In genomic region chr20:11917663-11918062, GRCh38 we compare ENCODE assay signal across 8 cellular contexts. TPM values are rescaled to one million over a fixed set of nuclear protein-coding genes. Genes with fewer than 3 reads are reported as not detected.
DNase-seq lines count a peak whose midpoint lies in the region; ATAC-seq lines count a peak whose summit lies in the region.

TSS of gene BTBD3 (plus strand) at chr20:11917893. CDS start at chr20:11918276, 383 bp downstream.

- peaks cover 0 to 5% (median 2%) of the 10 kb centered on the region in 5 donors for H3K36me3 ChIP-seq in subcutaneous abdominal adipose tissue (ENCODE audit: control insufficient read depth in 5 of 5, insufficient read depth in 5 of 5, low read length in 5 of 5)

- ATAC-seq in HG02610 (IDR thresholded peaks at IDR 0.05; ENCODE audit: unreplicated experiment) = peak; percentile 94

- DNase-seq in EH (ENCODE audit: low read depth) = peak; percentile 52
- peak; percentile 81 for DNase-seq in NCI-H446 treated with DMSO at 0.1 percent for 48 hours (lab: John Stamatoyannopoulos, UW)
- peak; percentile 91 for DNase-seq in cerebellum (ENCODE audit: low spot score)
- peak; percentile 46 for DNase-seq in left kidney (ENCODE audit: low read depth, low spot score)
- DNase-seq in stimulated activated naive CD4-positive, alpha-beta T cell treated with Interleukin-2 at 50 U/mL for 16 hours (lab: John Stamatoyannopoulos, UW) = no peak
- no peak for DNase-seq in T-helper 2 cell

- H3K9ac ChIP-seq in subcutaneous abdominal adipose tissue (ENCODE audit: low read length in 5 of 5) = peak within 1 kb of the TSS in 2 of 5 donors; percentile 46 to 48

- H3K9me3 ChIP-seq in subcutaneous abdominal adipose tissue (ENCODE audit: control insufficient read depth in 5 of 5, low read length in 5 of 5) = no peaks in the 10 kb centered on the region

- H3K4me1 ChIP-seq in subcutaneous abdominal adipose tissue (ENCODE audit: control insufficient read depth in 5 of 5, insufficient read depth in 5 of 5, low read length in 5 of 5) = peaks cover 9 to 32% (median 18%) of the 10 kb centered on the region in 5 donors

- peak within 1 kb of the TSS; percentile 10 for H3K27ac ChIP-seq in subcutaneous abdominal adipose tissue (ENCODE audit: low read depth, low read length)

- H3K27me3 ChIP-seq in subcutaneous abdominal adipose tissue (ENCODE audit: control insufficient read depth in 5 of 5, insufficient read depth in 4 of 5, low read length in 5 of 5) = no peaks in the 10 kb centered on the region

- H3K4me3 ChIP-seq in subcutaneous abdominal adipose tissue (ENCODE audit: low read depth in 1 of 5, low read length in 5 of 5) = peak within 1 kb of the TSS; percentile 39 to 62 (median 54)

RNA-seq across cellular contexts. Expression of gene BTBD3, which starts in this region (rescaled TPM):
- 535 TPM for total RNA-seq in cerebellum

Comparison
In these comparisons a context has a peak if more than half of its experiments do, and no peak if none do; other contexts are left out.
1. DNase-seq: peak in EH (single experiment), NCI-H446 treated with DMSO at 0.1 percent for 48 hours (single experiment), cerebellum (single experiment) and left kidney (single experiment); none in stimulated activated naive CD4-positive, alpha-beta T cell treated with Interleukin-2 at 50 U/mL for 16 hours (single experiment) and T-helper 2 cell (0 of 5).